Comparison of ENCODE assay signal across 18 cellular contexts in genomic region chr7:88116395-88116794, GRCh38.
"Had no signal": no experiment of that assay in that cellular context is flagged by ENCODE, and none has a peak within 500 bp of the region (broad histone marks: within the 10 kb centered on the region; RNA-seq: fewer than 3 reads in every experiment).

No MANE protein-coding gene starts in this region.

- DNase-seq: activated CD4-positive, alpha-beta T cell treated with anti-CD3 and anti-CD28 coated beads for 1 hour; activated CD8-positive, alpha-beta memory T cell treated with anti-CD3 and anti-CD28 coated beads, Interleukin-2, amount 50 U/mL, for 48 hours; activated naive CD4-positive, alpha-beta T cell treated with Interleukin-2 at 50 U/mL for 16 hours; activated naive CD8-positive, alpha-beta T cell treated with anti-CD3 and anti-CD28 coated beads for 36 hours; activated T-cell treated with anti-CD3 and anti-CD28 coated beads, Interleukin-2, amount 50 U/mL, for 48 hours; colonic mucosa; dorsolateral prefrontal cortex; kidney; mammary epithelial cell; nucleus accumbens; right lobe of liver; stimulated activated CD4-positive, alpha-beta T cell treated with anti-CD3 and anti-CD28 coated beads, Interleukin-15, amount 100 ng/mL, for 24 hours; transverse colon had no signal

- H3K9me3 ChIP-seq: colonic mucosa, right lobe of liver, transverse colon had no signal

- H3K4me1 ChIP-seq: colonic mucosa, parathyroid adenoma, right lobe of liver, transverse colon had no signal

- H3K4me3 ChIP-seq: colonic mucosa, dorsolateral prefrontal cortex, right lobe of liver, smooth muscle cell, transverse colon had no signal

- H3K27me3 ChIP-seq: colonic mucosa, dorsolateral prefrontal cortex, right lobe of liver, transverse colon had no signal

- H3K27ac ChIP-seq: colonic mucosa, dorsolateral prefrontal cortex, parathyroid adenoma, right lobe of liver, transverse colon had no signal

- H3K36me3 ChIP-seq: colonic mucosa, right lobe of liver, transverse colon had no signal

- ATAC-seq: left lobe of liver; natural killer cell treated with Interleukin-12 subunit alpha and Interleukin-12 subunit beta and Interleukin-15 and Interleukin-18, amount 100 ng/mL, for 72 hours; right lobe of liver; stimulated activated memory B cell treated with anti-CD40 and anti-IgM and Interleukin-4, amounts not matched to agents 10 μg/mL and 1 μg/mL and 100 μg/mL, for 72 hours had no signal
